ENCODE assay signal across 28 cellular contexts in the genomic region with DNA sequence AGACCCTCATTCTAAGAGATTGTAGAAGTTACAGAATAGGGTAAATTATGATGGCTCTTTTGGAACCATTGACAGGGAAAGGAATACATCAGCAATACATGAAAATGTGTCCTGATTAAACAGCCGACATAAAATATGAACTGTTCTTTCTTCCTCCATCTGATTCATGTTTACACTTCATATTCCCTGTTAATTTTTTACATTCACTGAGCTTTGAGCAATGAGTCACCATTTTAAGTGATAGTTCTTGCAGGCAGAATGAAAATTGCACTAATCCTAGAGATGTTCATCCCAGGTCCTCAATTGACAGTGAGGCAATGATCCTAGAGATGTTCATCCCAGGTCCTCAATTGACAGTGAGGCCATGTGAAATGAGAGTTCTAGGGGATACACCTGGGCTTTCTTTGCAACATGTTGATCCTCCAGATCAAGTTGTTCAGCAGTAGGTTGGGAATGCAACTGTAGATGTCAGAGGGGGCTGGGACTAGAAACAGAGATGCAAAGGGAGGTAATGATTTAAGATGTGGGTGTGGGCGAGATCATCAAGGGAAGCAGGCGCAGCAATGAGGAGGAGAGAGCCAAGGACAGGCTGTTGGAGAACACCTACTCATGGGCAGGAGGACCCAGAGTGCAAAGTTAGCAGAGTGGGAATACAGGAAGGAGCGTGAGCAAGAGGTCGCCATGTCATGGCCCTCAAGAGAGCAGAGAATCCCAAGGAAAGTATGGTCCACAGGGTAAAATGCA.
DNase-seq lines count a peak whose midpoint lies in the region; ATAC-seq and TF ChIP-seq lines count a peak whose summit lies in the region.
"Had no signal": no experiment of that assay in that cellular context is flagged by ENCODE, and none has a peak within 500 bp of the region (broad histone marks: within the 10 kb centered on the region; RNA-seq: fewer than 3 reads in every experiment).

No MANE protein-coding gene starts in this region.

- no peak overlapping the region for H3K9ac ChIP-seq in IMR-90 (ENCODE audit: low read depth, low read length)

- no peak overlapping the region for H2AK5ac ChIP-seq in IMR-90 (ENCODE audit: low read depth, low read length)

- no peak overlapping the region for H4K91ac ChIP-seq in IMR-90 (ENCODE audit: insufficient read depth, low read depth, low read length)

- no peak overlapping the region for H2AFZ ChIP-seq in IMR-90 (replicated peaks; ENCODE audit: low read length, poor library complexity)

- H3K4me1 ChIP-seq in IMR-90 (ENCODE audit: control insufficient read depth, insufficient read depth, low read length), result no peaks in the 10 kb centered on the region
- H3K4me1 ChIP-seq: HAP-1, SJCRH30, thyroid gland had no signal

- H3K9me1 ChIP-seq in IMR-90 (ENCODE audit: insufficient read depth, low read length), result no peaks in the 10 kb centered on the region; the same call in 1 of the 2 replicates

- H2BK120ac ChIP-seq in IMR-90 (ENCODE audit: low read depth, low read length), result no peak overlapping the region

- ATAC-seq in IMR-90 (ENCODE audit: low read depth), result peak; percentile 40; the same call in 1 of the 2 replicates
- no peak for ATAC-seq in GM21825 (IDR thresholded peaks at IDR 0.05; ENCODE audit: unreplicated experiment)
- no peak for ATAC-seq in GM21367 (IDR thresholded peaks at IDR 0.05; ENCODE audit: unreplicated experiment)
- ATAC-seq in left colon, result no peak
- ATAC-seq: activated T-cell treated with anti-CD3 and anti-CD28 coated beads, Interleukin-2, amount 50 U/mL, for 4 hours; CD8-positive, alpha-beta T cell; T-cell had no signal

- no peak overlapping the region for H3K18ac ChIP-seq in IMR-90 (ENCODE audit: low read depth, low read length)

- H3K36me3 ChIP-seq in IMR-90 (ENCODE audit: control insufficient read depth, insufficient read depth, low read length), result no peaks in the 10 kb centered on the region
- H3K36me3 ChIP-seq: HAP-1, SJCRH30, thyroid gland had no signal

- no peak for TF ChIP-seq CTCF in IMR-90 (conservative IDR thresholded peaks at IDR 0.05; ENCODE audit: low read depth, low read length)
- TF ChIP-seq CTCF in fibroblast of villous mesenchyme (IDR thresholded peaks at IDR 0.05; ENCODE audit: insufficient read depth, low read depth, low read length), result no peak

- peaks cover 26% of the 10 kb centered on the region for H3K27me3 ChIP-seq in IMR-90 (ENCODE audit: control insufficient read depth, insufficient read depth, low read length)
- H3K27me3 ChIP-seq: SJCRH30, thyroid gland had no signal

- no peak overlapping the region for H3K23ac ChIP-seq in IMR-90 (ENCODE audit: low read depth, low read length)

- in situ Hi-C loops in IMR-90 (cut with MboI; ENCODE audit: low sequenced_read_pairs), result no loop called here

- no peak overlapping the region for H3K4me3 ChIP-seq in IMR-90 (ENCODE audit: insufficient read depth, low read depth, low read length)
- H3K4me3 ChIP-seq in fibroblast of villous mesenchyme (ENCODE audit: low read depth, low read length), result no peak overlapping the region
- H3K4me3 ChIP-seq: HAP-1, lung, SJCRH30, thyroid gland had no signal

- no peak overlapping the region for H4K5ac ChIP-seq in IMR-90 (ENCODE audit: low read depth, low read length)

- H3K4me2 ChIP-seq in IMR-90 (ENCODE audit: low read depth, low read length), result no peak overlapping the region

- BruUV-seq in IMR-90 (replicated peaks; lab: Mats Ljungman, UMichigan), result no TSS peak

- dilution Hi-C loops in IMR-90 (cut with HindIII; ENCODE audit: low sequenced_read_pairs, unreplicated experiment), result no loop called here

- no peak overlapping the region for H2AK9ac ChIP-seq in IMR-90 (replicated peaks; ENCODE audit: low read depth, low read length, poor library complexity)

- no peak overlapping the region for H3K56ac ChIP-seq in IMR-90 (ENCODE audit: extremely low read depth, insufficient read depth, low read length)

- TF ChIP-seq POLR2A in IMR-90 (IDR thresholded peaks at IDR 0.05; ENCODE audit: low read depth, low read length), result no peak

- H2BK20ac ChIP-seq in IMR-90 (ENCODE audit: low read depth, low read length), result no peak overlapping the region

- 91% methylated on average over 4 of the region's 5 CpGs; no CpG with 5 or more reads in 1 of the 2 experiments for WGBS in IMR-90 (ENCODE audit: extremely low coverage in 2 of 2, insufficient read length in 1 of 2), 2 experiments

- TF ChIP-seq RAD21 in IMR-90 (IDR thresholded peaks at IDR 0.05; ENCODE audit: low read length), result no peak

- no peaks in the 10 kb centered on the region for H3K79me1 ChIP-seq in IMR-90 (ENCODE audit: low read depth in 1 of 2, low read length in 2 of 2)

- H2BK5ac ChIP-seq in IMR-90 (ENCODE audit: low read depth, low read length, poor library complexity, severe bottlenecking), result no peak overlapping the region

- no peak overlapping the region for H3K27ac ChIP-seq in IMR-90 (ENCODE audit: insufficient read depth, low read length)
- H3K27ac ChIP-seq: SJCRH30, thyroid gland had no signal

- POLR2A ChIA-PET in IMR-90 (lab: Charles Lee; ENCODE audit: unreplicated experiment), result no interaction called here

- CTCF ChIA-PET in IMR-90 (lab: Yijun Ruan, JAX), result interaction anchor here (0.6 kb wide), 1 partner anchor 414 kb away, joined by 3 read pairs; no protein-coding TSS in a partner anchor

- no peak overlapping the region for H3K4ac ChIP-seq in IMR-90 (ENCODE audit: low read depth, low read length)

- H4K20me1 ChIP-seq in IMR-90 (ENCODE audit: insufficient read depth, low read length), result no peaks in the 10 kb centered on the region

- intact Hi-C loops in IMR-90 (cut with micrococcal nuclease) (no loop called here), left colon (cut with DNase I, micrococcal nuclease) (no loop called here)

- no peak overlapping the region for H2BK15ac ChIP-seq in IMR-90 (ENCODE audit: low read depth, low read length)

- no peak overlapping the region for H4K8ac ChIP-seq in IMR-90 (ENCODE audit: low read depth in 2 of 2, low read length in 2 of 2)

- DNase-seq in EL (peak; percentile 40), IMR-90 (no peak), fibroblast of villous mesenchyme (ENCODE audit: low read depth) (peak; percentile 43), renal cortical epithelial cell (ENCODE audit: low read depth) (peak; percentile 87), NCI-H2196 treated with DMSO at 0.1 percent for 48 hours (lab: John Stamatoyannopoulos, UW; ENCODE audit: unreplicated experiment) (no peak), left colon (no peak)
- DNase-seq: activated CD4-positive, alpha-beta T cell treated with anti-CD3 and anti-CD28 coated beads for 1 hour; activated naive CD4-positive, alpha-beta T cell treated with anti-CD3 and anti-CD28 coated beads, Interleukin-2, amount 10 ng/mL, durations not matched to agents 7 days and 5 days; activated T-cell treated with anti-CD3 and anti-CD28 coated beads, Interleukin-2, amount 50 U/mL, for 4 hours; AML-193; CD8-positive, alpha-beta T cell; dermis blood vessel endothelial cell; DND-41; hippocampal formation; islet precursor cell; Karpas-422; NCI-H1048; NCI-H1930; NCI-H345; SJCRH30; stimulated activated CD4-positive, alpha-beta T cell treated with anti-CD3 and anti-CD28 coated beads, Interleukin-4, amount 100 ng/mL, for 1 hour; stimulated activated naive CD4-positive, alpha-beta T cell treated with Interleukin-2 at 50 U/mL for 16 hours; T-cell; thyroid gland had no signal

- H3K14ac ChIP-seq in IMR-90 (replicated peaks; ENCODE audit: low read depth, low read length), result no peak overlapping the region

- H3K9me3 ChIP-seq in IMR-90 (ENCODE audit: control insufficient read depth, insufficient read depth, low read length), result no peaks in the 10 kb centered on the region
- H3K9me3 ChIP-seq: HAP-1, SJCRH30, thyroid gland had no signal

TF ChIP-seq in IMR-90, 13 proteins besides CTCF, POLR2A, EP300 and RAD21:
- TF ChIP-seq, protein P1, sequence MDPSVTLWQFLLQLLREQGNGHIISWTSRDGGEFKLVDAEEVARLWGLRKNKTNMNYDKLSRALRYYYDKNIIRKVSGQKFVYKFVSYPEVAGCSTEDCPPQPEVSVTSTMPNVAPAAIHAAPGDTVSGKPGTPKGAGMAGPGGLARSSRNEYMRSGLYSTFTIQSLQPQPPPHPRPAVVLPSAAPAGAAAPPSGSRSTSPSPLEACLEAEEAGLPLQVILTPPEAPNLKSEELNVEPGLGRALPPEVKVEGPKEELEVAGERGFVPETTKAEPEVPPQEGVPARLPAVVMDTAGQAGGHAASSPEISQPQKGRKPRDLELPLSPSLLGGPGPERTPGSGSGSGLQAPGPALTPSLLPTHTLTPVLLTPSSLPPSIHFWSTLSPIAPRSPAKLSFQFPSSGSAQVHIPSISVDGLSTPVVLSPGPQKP (IDR thresholded peaks at IDR 0.05; ENCODE audit: borderline replicate concordance, low read depth, low read length), result no peak
- TF ChIP-seq SMC3 (IDR thresholded peaks at IDR 0.05; ENCODE audit: low read depth, low read length), result no peak
- no peak for TF ChIP-seq RFX5 (IDR thresholded peaks at IDR 0.05; ENCODE audit: low read depth, low read length)
- no peak for TF ChIP-seq FOS (IDR thresholded peaks at IDR 0.05; ENCODE audit: low read depth, low read length)
- TF ChIP-seq USF2 (IDR thresholded peaks at IDR 0.05; ENCODE audit: low read depth, low read length), result no peak
- no peak for TF ChIP-seq BHLHE40 (IDR thresholded peaks at IDR 0.05; ENCODE audit: low read depth, low read length)
- TF ChIP-seq CHD1 (IDR thresholded peaks at IDR 0.05; ENCODE audit: low read depth, low read length), result no peak
- TF ChIP-seq MAFK (IDR thresholded peaks at IDR 0.05; ENCODE audit: low read depth, low read length), result no peak
- no peak for TF ChIP-seq MXI1 (IDR thresholded peaks at IDR 0.05; ENCODE audit: borderline replicate concordance, low read depth, low read length)
- no peak for TF ChIP-seq CEBPB (IDR thresholded peaks at IDR 0.05; ENCODE audit: low read depth, low read length)
- TF ChIP-seq RCOR1 (IDR thresholded peaks at IDR 0.05; ENCODE audit: insufficient replicate concordance, low read length), result no peak
- no peak for TF ChIP-seq MAZ (IDR thresholded peaks at IDR 0.05; ENCODE audit: borderline replicate concordance, low read depth, low read length)
- no peak for TF ChIP-seq NFE2L2 (IDR thresholded peaks at IDR 0.05; ENCODE audit: low read depth, low read length)

Comparison
In these comparisons a context has a peak if more than half of its experiments do, and no peak if none do; other contexts are left out.
1. DNase-seq: peak in EL (single experiment), fibroblast of villous mesenchyme (single experiment) and renal cortical epithelial cell (single experiment); none in IMR-90 (single experiment), NCI-H2196 treated with DMSO at 0.1 percent for 48 hours (single experiment) and left colon (0 of 2).